Comparison of ENCODE assay signal across 9 cellular contexts in the genomic region with DNA sequence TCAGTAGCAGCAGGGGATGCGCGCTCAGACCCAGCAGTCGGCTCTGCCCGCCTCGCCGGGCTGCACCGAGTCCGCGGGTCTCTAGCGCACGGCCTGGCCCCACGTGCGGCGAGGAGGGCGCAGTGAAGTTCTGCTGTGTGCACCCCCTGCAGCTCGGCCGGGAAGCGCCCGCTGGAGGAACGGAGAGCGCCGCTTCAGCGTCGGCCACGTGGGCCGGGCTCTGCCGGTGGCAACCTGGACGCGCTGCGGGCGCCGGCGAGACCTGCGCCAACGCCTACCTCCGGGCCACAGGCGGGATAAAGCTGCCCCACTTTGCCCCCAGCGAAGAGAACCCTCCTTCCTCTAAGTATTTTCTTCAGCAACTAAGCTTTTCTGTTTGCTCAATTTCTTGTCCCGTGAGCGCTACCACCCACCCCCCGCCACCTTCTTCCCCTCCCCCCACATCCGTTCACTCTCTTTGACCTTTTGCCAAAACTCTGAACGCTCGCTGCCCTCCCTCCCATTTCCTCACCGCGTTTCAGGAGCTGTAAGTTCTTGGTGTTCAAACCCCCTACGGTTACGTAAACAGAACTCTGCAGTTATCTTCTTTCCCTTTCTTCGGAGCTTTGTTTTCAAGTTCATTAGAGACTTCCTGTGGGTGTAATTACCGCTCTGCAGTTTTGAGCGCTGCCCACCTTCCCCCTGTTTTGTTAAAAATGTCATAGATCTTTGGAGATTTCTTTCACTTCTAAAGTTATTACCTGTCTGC. TPM values are rescaled to one million over a fixed set of nuclear protein-coding genes. Genes with fewer than 3 reads are reported as not detected.
DNase-seq lines count a peak whose midpoint lies in the region; ATAC-seq and TF ChIP-seq lines count a peak whose summit lies in the region.
"Had no signal": no experiment of that assay in that cellular context is flagged by ENCODE, and none has a peak within 500 bp of the region (broad histone marks: within the 10 kb centered on the region; RNA-seq: fewer than 3 reads in every experiment).

No MANE protein-coding gene starts in this region.

- no peak for TF ChIP-seq EP300 in ovary (IDR thresholded peaks at IDR 0.05)

- TF ChIP-seq CTCF in foreskin keratinocyte (conservative IDR thresholded peaks at IDR 0.05) (peak; percentile 16), ovary (IDR thresholded peaks at IDR 0.05) (no peak), thyroid gland (IDR thresholded peaks at IDR 0.05) (no peak)

- peaks cover 17% of the 10 kb centered on the region; the same call in 1 of the 2 replicates for H3K9me3 ChIP-seq in NT2/D1 (ENCODE audit: insufficient read depth, low read length)
- H3K9me3 ChIP-seq in ovary: no peaks in the 10 kb centered on the region
- no peaks in the 10 kb centered on the region for H3K9me3 ChIP-seq in thyroid gland

- intact Hi-C loops in ovary (cut with DNase I): no loop called here
- intact Hi-C loops in thyroid gland (cut with DNase I): no loop called here

- 0 to 1% (median 1%) methylated on average over 41 to 51 of the region's 51 CpGs for WGBS in ovary, 3 donors
- 3 to 8% methylated on average over 37 to 39 of the region's 51 CpGs for WGBS in thyroid gland, 2 donors

- peak overlapping the region; percentile 59 for H3K4me3 ChIP-seq in H7 (ENCODE audit: insufficient read depth, low read depth, low read length)
- peak overlapping the region; percentile 53 for H3K4me3 ChIP-seq in NT2/D1 (ENCODE audit: insufficient read length, low read depth)
- peak overlapping the region; percentile 42 for H3K4me3 ChIP-seq in ovary
- peak overlapping the region in 2 of 3 donors; percentile 17 to 23 for H3K4me3 ChIP-seq in thyroid gland (replicated peaks in 1 of 3)

- H3K27me3 ChIP-seq in H7 (ENCODE audit: control insufficient read depth, insufficient read depth, low read length): peaks cover 29% of the 10 kb centered on the region
- H3K27me3 ChIP-seq in NT2/D1 (ENCODE audit: insufficient read depth, insufficient read length): peaks cover 37% of the 10 kb centered on the region
- peaks cover 22% of the 10 kb centered on the region for H3K27me3 ChIP-seq in foreskin keratinocyte
- H3K27me3 ChIP-seq in ovary: no peaks in the 10 kb centered on the region
- H3K27me3 ChIP-seq in thyroid gland: no peaks in the 10 kb centered on the region

- H3K36me3 ChIP-seq in H7 (replicated peaks; ENCODE audit: control insufficient read depth, insufficient read depth, low read length) (no peaks in the 10 kb centered on the region), NT2/D1 (ENCODE audit: insufficient read depth, insufficient read length, low read length) (no peaks in the 10 kb centered on the region), ovary (no peaks in the 10 kb centered on the region), thyroid gland (no peaks in the 10 kb centered on the region)

- H3K27ac ChIP-seq in foreskin keratinocyte: no peak overlapping the region
- H3K27ac ChIP-seq in ovary: no peak overlapping the region
- H3K27ac ChIP-seq in thyroid gland: no peak overlapping the region

- peak overlapping the region; percentile 71 for H3K9ac ChIP-seq in NT2/D1 (ENCODE audit: insufficient read length, low read depth)

- TF ChIP-seq POLR2A in ovary (IDR thresholded peaks at IDR 0.05): no peak
- peak in 1 of 2 donors; percentile 7 for TF ChIP-seq POLR2A in thyroid gland (IDR thresholded peaks at IDR 0.05)

- DNase-seq in DMS53 treated with DMSO at 0.1 percent for 48 hours (lab: John Stamatoyannopoulos, UW; ENCODE audit: unreplicated experiment): peak; percentile 18
- peak; percentile 75 for DNase-seq in H7
- DNase-seq in NT2/D1 (ENCODE audit: low read depth, low spot score): peak; percentile 47
- peak; percentile 70 to 75 for DNase-seq in activated T-cell treated with anti-CD3 and anti-CD28 coated beads, Interleukin-2, amount 50 U/mL, for 48 hours
- no peak for DNase-seq in foreskin keratinocyte
- peak; percentile 10 to 54 (median 24) for DNase-seq in ovary
- DNase-seq in thyroid gland: peak; percentile 39 to 48
- DNase-seq in NCI-H1694 (lab: John Stamatoyannopoulos, UW): no peak

- peaks cover 7% of the 10 kb centered on the region for H3K4me1 ChIP-seq in NT2/D1 (ENCODE audit: insufficient read depth, insufficient read length)
- no peaks in the 10 kb centered on the region for H3K4me1 ChIP-seq in foreskin keratinocyte
- H3K4me1 ChIP-seq in ovary (ENCODE audit: insufficient read depth): peaks cover 1% of the 10 kb centered on the region
- H3K4me1 ChIP-seq in thyroid gland: peaks cover 2 to 3% of the 10 kb centered on the region in 2 donors

- ATAC-seq in foreskin keratinocyte: peak; percentile 79

RNA-seq across cellular contexts. Expression of gene EDAR, which starts 42.6 kb away (rescaled TPM):
- total RNA-seq in H7 (2014; rRNA removed; shearing (Covaris generic)): 0.03 and 0.11 TPM in 2 replicates
- total RNA-seq in foreskin keratinocyte (0.03 TPM in 1 of 2 replicates, not detected in the other), ovary (under 1 TPM in 2 of 7 donors, not detected in 5; 0.11 to 0.13 TPM), thyroid gland (not detected)
- polyA plus RNA-seq in foreskin keratinocyte (0.02 TPM in 1 of 2 replicates, not detected in the other), ovary (under 1 TPM in 1 of 2 donors, not detected in 1; 0.11 TPM)
- total RNA-seq: M059J had no signal

Comparison
In these comparisons a context has a peak if more than half of its experiments do, and no peak if none do; other contexts are left out.
1. DNase-seq: peak in DMS53 treated with DMSO at 0.1 percent for 48 hours (single experiment), H7 (single experiment), NT2/D1 (single experiment), activated T-cell treated with anti-CD3 and anti-CD28 coated beads, Interleukin-2, amount 50 U/mL, for 48 hours (2 of 2), ovary (5 of 5) and thyroid gland (2 of 2); none in foreskin keratinocyte (0 of 2) and NCI-H1694 (single experiment).
2. Peak in every context shown above with its lines, with median percentiles within 50 percentile points of each other: H3K4me3 ChIP-seq.